ENCODE assay signal across 2 cellular contexts in genomic region chr1:109307363-109308021, GRCh38.
TF ChIP-seq lines count a peak whose summit lies in the region.

No MANE protein-coding gene starts in this region.

TF ChIP-seq in IMR-90, 13 proteins besides CTCF, POLR2A, EP300 and RAD21:
- no peak for TF ChIP-seq BHLHE40 (IDR thresholded peaks at IDR 0.05; ENCODE audit: low read depth, low read length)
- no peak for TF ChIP-seq MAFK (IDR thresholded peaks at IDR 0.05; ENCODE audit: low read depth, low read length)
- TF ChIP-seq SMC3 (IDR thresholded peaks at IDR 0.05; ENCODE audit: low read depth, low read length) = no peak
- TF ChIP-seq ELK1 (IDR thresholded peaks at IDR 0.05; ENCODE audit: borderline replicate concordance, low read depth, low read length) = no peak
- TF ChIP-seq CEBPB (IDR thresholded peaks at IDR 0.05; ENCODE audit: low read depth, low read length) = no peak
- TF ChIP-seq FOS (IDR thresholded peaks at IDR 0.05; ENCODE audit: low read depth, low read length) = no peak
- no peak for TF ChIP-seq NFE2L2 (IDR thresholded peaks at IDR 0.05; ENCODE audit: low read depth, low read length)
- TF ChIP-seq CHD1 (IDR thresholded peaks at IDR 0.05; ENCODE audit: low read depth, low read length) = no peak
- no peak for TF ChIP-seq MXI1 (IDR thresholded peaks at IDR 0.05; ENCODE audit: borderline replicate concordance, low read depth, low read length)
- no peak for TF ChIP-seq RCOR1 (IDR thresholded peaks at IDR 0.05; ENCODE audit: insufficient replicate concordance, low read length)

TF ChIP-seq in SK-N-SH, 30 proteins besides CTCF, POLR2A, EP300 and RAD21:
- TF ChIP-seq RFX5 (IDR thresholded peaks at IDR 0.05; ENCODE audit: low read length) = no peak
- TF ChIP-seq REST (IDR thresholded peaks at IDR 0.05; ENCODE audit: low read depth, low read length) = no peak
- no peak for TF ChIP-seq ZBTB33 (IDR thresholded peaks at IDR 0.05; ENCODE audit: borderline replicate concordance, low read depth)
- TF ChIP-seq FOXM1 (IDR thresholded peaks at IDR 0.05; ENCODE audit: low read depth) = no peak
- no peak for TF ChIP-seq GATA2 (CRISPR knock-in tag; IDR thresholded peaks at IDR 0.05)
- no peak for TF ChIP-seq RCOR1 (IDR thresholded peaks at IDR 0.05; ENCODE audit: low read length)
